ENCODE assay signal across 8 cellular contexts in the genomic region with DNA sequence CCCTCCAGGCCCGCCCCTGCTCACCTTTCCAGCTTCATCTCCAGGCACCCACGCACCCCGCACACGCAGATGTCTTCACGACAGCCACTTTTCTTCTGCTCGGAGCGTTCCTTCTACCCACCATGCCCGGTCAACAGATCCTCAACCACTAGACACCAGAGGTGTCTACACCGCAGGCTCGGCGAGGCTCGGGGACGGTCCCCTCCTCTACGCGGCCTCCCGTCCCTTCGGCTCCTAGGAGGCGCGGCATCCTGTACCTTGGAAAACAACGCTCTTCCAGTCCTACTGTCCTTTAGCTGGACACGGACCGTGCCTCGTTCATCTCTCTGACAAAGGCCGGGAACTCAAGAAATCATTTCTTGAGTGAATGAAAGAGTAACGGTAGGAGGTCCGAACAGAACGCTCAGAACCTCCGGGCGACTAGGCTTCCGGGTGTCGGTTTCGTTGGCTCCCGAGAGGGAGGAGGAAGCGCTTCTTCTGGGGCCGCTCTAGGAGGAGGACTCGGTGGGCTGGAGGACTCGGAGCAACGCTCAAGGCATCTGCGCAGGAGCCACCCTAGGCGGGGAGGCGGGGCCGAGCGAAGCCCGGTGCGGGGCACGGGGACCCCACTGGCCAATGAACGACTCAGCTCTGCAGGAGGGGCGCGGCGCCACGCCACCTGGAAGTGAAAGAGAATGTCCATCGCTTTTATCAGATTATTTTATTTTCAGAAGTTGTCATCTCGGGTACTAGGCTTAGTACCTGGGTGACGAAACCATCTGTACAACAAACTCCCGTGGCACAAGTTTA. TPM values are rescaled to one million over a fixed set of nuclear protein-coding genes. Genes with fewer than 3 reads are reported as not detected.
DNase-seq lines count a peak whose midpoint lies in the region; ATAC-seq and TF ChIP-seq lines count a peak whose summit lies in the region.

No MANE protein-coding gene starts in this region.

- H3K9me2 ChIP-seq in OCI-LY1 (ENCODE audit: low read depth, low read length): no peaks in the 10 kb centered on the region

- peak overlapping the region; percentile 94 for H3K27ac Mint-ChIP-seq in endothelial cell (ENCODE audit: unreplicated experiment)

- H3K27ac ChIP-seq in OCI-LY1 (ENCODE audit: low read depth, low read length, poor library complexity, severe bottlenecking) (peak overlapping the region; percentile 48), mesodermal cell (ENCODE audit: low read depth, low read length, severe bottlenecking) (peak overlapping the region; percentile 65)

- ATAC-seq in GM21526 (IDR thresholded peaks at IDR 0.05; ENCODE audit: low FRiP score, unreplicated experiment): peak; percentile 92

- no peaks in the 10 kb centered on the region for H3K27me3 ChIP-seq in OCI-LY1 (ENCODE audit: insufficient read depth, low read length)

- H3K4me1 ChIP-seq in OCI-LY1 (ENCODE audit: insufficient read depth, low read length, severe bottlenecking) (peaks cover 23% of the 10 kb centered on the region), mesodermal cell (ENCODE audit: control insufficient read depth, insufficient read depth, low read length, poor library complexity, severe bottlenecking) (no peaks in the 10 kb centered on the region)

- 0 to 3% methylated on average over 46 to 51 of the region's 55 CpGs for WGBS in mesodermal cell (ENCODE audit: insufficient coverage in 2 of 2), 2 experiments

- no peaks in the 10 kb centered on the region for H3K9me3 Mint-ChIP-seq in endothelial cell (ENCODE audit: unreplicated experiment)

- DNase-seq in DMS 273 (lab: John Stamatoyannopoulos, UW; ENCODE audit: unreplicated experiment) (peak; percentile 100), HuH-7 (ENCODE audit: low spot score) (peak; percentile 96), activated T-cell treated with anti-CD3 and anti-CD28 coated beads for 1 hour (ENCODE audit: low read depth) (peak; percentile 98), endothelial cell (ENCODE audit: low spot score) (peak; percentile 97)
- peak; percentile 88 for DNase-seq in stimulated activated CD8-positive, alpha-beta memory T cell treated with anti-CD3 and anti-CD28 coated beads, Interleukin-15, amount 100 ng/mL, for 24 hours (ENCODE audit: low read depth)

- no peaks in the 10 kb centered on the region for H4K20me1 ChIP-seq in OCI-LY1 (ENCODE audit: insufficient read depth, low read length)

- H2AFZ ChIP-seq in OCI-LY1 (ENCODE audit: low read length): peak overlapping the region; percentile 77; the same call in 1 of the 2 replicates

- H3K36me3 ChIP-seq in OCI-LY1 (ENCODE audit: insufficient read depth, low read length): peaks cover 9% of the 10 kb centered on the region; the same call in 1 of the 2 replicates
- H3K36me3 ChIP-seq in mesodermal cell (ENCODE audit: control insufficient read depth, insufficient read depth, low read length): peaks cover 28% of the 10 kb centered on the region

- H3F3A ChIP-seq in OCI-LY1 (ENCODE audit: insufficient read depth, low read length): no peaks in the 10 kb centered on the region

- H3K9me3 ChIP-seq in OCI-LY1 (ENCODE audit: low read length): no peaks in the 10 kb centered on the region
- H3K9me3 ChIP-seq in mesodermal cell (ENCODE audit: control insufficient read depth, low read length): no peaks in the 10 kb centered on the region

- peak overlapping the region; percentile 100 for H3K4me3 Mint-ChIP-seq in endothelial cell (ENCODE audit: unreplicated experiment)

- peaks cover 2% of the 10 kb centered on the region for H3K27me3 Mint-ChIP-seq in endothelial cell (ENCODE audit: unreplicated experiment)

- peak overlapping the region; percentile 95 for H3K4me3 ChIP-seq in OCI-LY1 (ENCODE audit: low read depth, low read length, poor library complexity, severe bottlenecking)
- peak overlapping the region; percentile 79 for H3K4me3 ChIP-seq in mesodermal cell (ENCODE audit: extremely low read depth, insufficient read depth, low read length, poor library complexity, severe bottlenecking)

- H3K36me3 Mint-ChIP-seq in endothelial cell (ENCODE audit: low read depth, unreplicated experiment): peaks cover 13% of the 10 kb centered on the region

- peaks cover 9% of the 10 kb centered on the region for H3K4me1 Mint-ChIP-seq in endothelial cell (ENCODE audit: unreplicated experiment)

- peak overlapping the region; percentile 84 for H3K4me2 ChIP-seq in OCI-LY1 (ENCODE audit: low read length)

- H3K79me2 ChIP-seq in OCI-LY1 (ENCODE audit: insufficient read depth, low read length): peaks cover 20% of the 10 kb centered on the region

- TF ChIP-seq CTCF in OCI-LY1 (IDR thresholded peaks at IDR 0.05; ENCODE audit: low read length) (no peak), endothelial cell (IDR thresholded peaks at IDR 0.05; ENCODE audit: unreplicated experiment) (no peak)

- peak overlapping the region; percentile 92 for H3K9ac ChIP-seq in OCI-LY1 (ENCODE audit: low read length)

RNA-seq across cellular contexts. Expression of a gene that starts 7.2 kb away (rescaled TPM):
- 150 TPM for total RNA-seq in endothelial cell (ENCODE audit: unreplicated experiment)
- polyA plus RNA-seq in mesodermal cell (2013, experiment 1 of 2): 145 TPM
- polyA plus RNA-seq in mesodermal cell (2013, experiment 2 of 2): 119 TPM

RNA-seq across cellular contexts. Expression of a gene that starts 14.5 kb away (rescaled TPM):
- total RNA-seq in endothelial cell (ENCODE audit: unreplicated experiment): 10.5 TPM
- 7.3 TPM for polyA plus RNA-seq in mesodermal cell (2013, experiment 1 of 2)
- polyA plus RNA-seq in mesodermal cell (2013, experiment 2 of 2): 8.0 TPM

RNA-seq across cellular contexts. Expression of a gene that starts 34.1 kb away (rescaled TPM):
- total RNA-seq in endothelial cell (ENCODE audit: unreplicated experiment): 71.5 TPM
- 101 TPM for polyA plus RNA-seq in mesodermal cell (2013, experiment 1 of 2)
- polyA plus RNA-seq in mesodermal cell (2013, experiment 2 of 2): 79.3 TPM

RNA-seq across cellular contexts. Expression of a gene that starts 34.7 kb away (rescaled TPM):
- total RNA-seq in endothelial cell (ENCODE audit: unreplicated experiment): 73.0 TPM
- polyA plus RNA-seq in mesodermal cell (2013, experiment 1 of 2): 103 TPM
- 85.2 TPM for polyA plus RNA-seq in mesodermal cell (2013, experiment 2 of 2)

RNA-seq across cellular contexts. Expression of a gene that starts 51.2 kb away (rescaled TPM):
- total RNA-seq in endothelial cell (ENCODE audit: unreplicated experiment): not detected
- not detected for polyA plus RNA-seq in mesodermal cell (2013, experiment 1 of 2)
- not detected for polyA plus RNA-seq in mesodermal cell (2013, experiment 2 of 2)

Comparison
In these comparisons a context has a peak if more than half of its experiments do, and no peak if none do; other contexts are left out.
1. Peak in every context shown above with its lines: DNase-seq, ATAC-seq, H3K4me3 ChIP-seq and H3K27ac ChIP-seq.